In the genomic region with DNA sequence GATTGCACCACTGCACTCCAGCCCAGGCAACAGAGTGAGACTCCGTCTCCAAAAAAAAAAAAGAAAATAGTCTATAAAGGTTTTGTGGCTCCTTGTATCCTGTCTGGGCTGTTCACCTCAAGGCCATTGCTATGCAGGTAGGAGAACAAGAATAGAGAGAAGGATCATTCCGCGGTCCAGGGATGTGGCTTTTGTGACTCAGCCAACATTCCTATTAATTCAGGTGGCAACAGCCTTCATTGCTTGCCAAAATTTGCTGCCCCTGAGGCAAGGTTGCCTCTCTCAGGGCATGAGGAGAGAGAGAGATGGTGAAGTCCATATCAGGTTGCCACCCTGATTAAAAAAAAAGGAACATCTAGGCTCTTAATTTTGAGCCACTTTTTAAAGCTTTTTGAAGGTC, we compare ENCODE assay signal across 1 cellular context.
TF ChIP-seq lines count a peak whose summit lies in the region.

No MANE protein-coding gene starts in this region.

TF ChIP-seq in K562, 482 proteins besides CTCF, POLR2A, EP300 and RAD21:
- TF ChIP-seq NR1H2 (CRISPR knock-in tag; IDR thresholded peaks at IDR 0.05) (no peak), BMI1 (IDR thresholded peaks at IDR 0.05; ENCODE audit: low read length) (no peak), ZNF146 (CRISPR knock-in tag; IDR thresholded peaks at IDR 0.05; ENCODE audit: unreplicated experiment) (no peak), SOX6 (IDR thresholded peaks at IDR 0.05) (no peak), ZZZ3 (IDR thresholded peaks at IDR 0.05) (no peak), MEIS2 (IDR thresholded peaks at IDR 0.05; ENCODE audit: partially characterized antibody) (no peak), XRCC5 (IDR thresholded peaks at IDR 0.05; ENCODE audit: low read depth, low read length) (no peak), PHF21A (IDR thresholded peaks at IDR 0.05; ENCODE audit: borderline replicate concordance, low read depth) (no peak)
